1 cellular context compared by ENCODE assay signal in the genomic region with DNA sequence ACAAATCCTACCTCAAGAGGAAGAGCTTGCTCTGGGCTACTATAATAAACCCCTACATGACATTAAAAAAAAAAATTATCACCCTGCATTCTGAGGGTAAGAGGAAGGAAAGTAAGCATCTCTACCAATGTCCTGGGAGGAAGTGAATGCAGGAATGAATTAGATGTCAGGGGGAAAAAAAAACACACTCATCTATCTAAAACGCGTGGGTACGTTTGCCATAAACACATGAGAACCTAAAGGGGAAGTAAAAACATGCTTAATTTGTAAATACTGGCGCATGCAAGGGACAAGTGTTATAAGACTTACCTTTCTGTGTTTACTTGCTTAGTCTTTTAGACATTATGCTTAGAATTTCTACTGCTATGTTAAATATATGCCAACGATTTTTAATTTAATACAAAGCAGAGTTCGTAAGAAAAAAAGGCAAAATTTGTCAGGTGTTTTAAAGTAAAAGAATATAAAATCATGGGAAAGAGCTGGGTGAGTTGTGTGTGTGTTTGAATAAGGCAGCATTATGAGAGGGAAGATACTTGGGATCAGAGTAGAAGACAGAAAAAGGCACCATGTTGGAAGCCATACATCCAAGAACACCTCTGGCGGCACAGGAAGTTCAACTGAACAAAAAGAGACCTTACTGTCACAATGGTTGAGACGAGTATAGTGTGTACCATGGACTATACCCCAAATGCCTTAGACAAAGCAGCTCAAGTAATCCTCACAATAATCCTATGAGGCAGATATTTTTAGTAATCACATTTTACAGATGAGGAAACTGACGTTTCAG.
TF ChIP-seq lines count a peak whose summit lies in the region.

No MANE protein-coding gene starts in this region.

TF ChIP-seq in K562, 482 proteins besides CTCF, POLR2A, EP300 and RAD21:
- TF ChIP-seq MTA3 (IDR thresholded peaks at IDR 0.05; ENCODE audit: borderline replicate concordance) (no peak), SPI1 (IDR thresholded peaks at IDR 0.05; ENCODE audit: borderline replicate concordance, low read depth, low read length) (peak; percentile 44; the same call in 1 of the 2 replicates), ZNF785 (CRISPR knock-in tag; IDR thresholded peaks at IDR 0.05) (no peak), TSC22D4 (tag; IDR thresholded peaks at IDR 0.05) (no peak), FOXK2 (conservative IDR thresholded peaks at IDR 0.05 in 1 of 2, IDR thresholded peaks at IDR 0.05 in 1 of 2; ENCODE audit: low read depth in 2 of 2) (peak; percentile 51 to 56; a peak in 2 of 4 replicates), YY1 (IDR thresholded peaks at IDR 0.05; ENCODE audit: borderline replicate concordance in 1 of 3, control insufficient read depth in 1 of 3, extremely low read depth in 1 of 3, insufficient read depth in 3 of 3, insufficient read length in 1 of 3, insufficient replicate concordance in 2 of 3, low read depth in 1 of 3, low read length in 2 of 3) (peak in 1 of 3 experiments; percentile 44), CREBBP (IDR thresholded peaks at IDR 0.05; ENCODE audit: low read depth, low read length) (no peak)
- TF ChIP-seq, protein P1, sequence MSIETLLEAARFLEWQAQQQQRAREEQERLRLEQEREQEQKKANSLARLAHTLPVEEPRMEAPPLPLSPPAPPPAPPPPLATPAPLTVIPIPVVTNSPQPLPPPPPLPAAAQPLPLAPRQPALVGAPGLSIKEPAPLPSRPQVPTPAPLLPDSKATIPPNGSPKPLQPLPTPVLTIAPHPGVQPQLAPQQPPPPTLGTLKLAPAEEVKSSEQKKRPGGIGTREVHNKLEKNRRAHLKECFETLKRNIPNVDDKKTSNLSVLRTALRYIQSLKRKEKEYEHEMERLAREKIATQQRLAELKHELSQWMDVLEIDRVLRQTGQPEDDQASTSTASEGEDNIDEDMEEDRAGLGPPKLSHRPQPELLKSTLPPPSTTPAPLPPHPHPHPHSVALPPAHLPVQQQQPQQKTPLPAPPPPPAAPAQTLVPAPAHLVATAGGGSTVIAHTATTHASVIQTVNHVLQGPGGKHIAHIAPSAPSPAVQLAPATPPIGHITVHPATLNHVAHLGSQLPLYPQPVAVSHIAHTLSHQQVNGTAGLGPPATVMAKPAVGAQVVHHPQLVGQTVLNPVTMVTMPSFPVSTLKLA (conservative IDR thresholded peaks at IDR 0.05), result peak in 1 of 2 experiments; percentile 53; a peak in 2 of 4 replicates
TF ChIP-seq in K562: peak in this region for 4.
